1 cellular context compared by ENCODE assay signal in genomic region chr1:149888160-149888998, GRCh38.
A peak's percentile ranks its signal among the peaks of the same experiment; 100 is the strongest.
TF ChIP-seq lines count a peak whose summit lies in the region.

No MANE protein-coding gene starts in this region.

TF ChIP-seq in GM12878, 131 proteins besides CTCF, POLR2A, EP300 and RAD21 (continues in another document):
- no peak for TF ChIP-seq ZNF217 (IDR thresholded peaks at IDR 0.05)
- TF ChIP-seq ETV6 (conservative IDR thresholded peaks at IDR 0.05 in 1 of 2, IDR thresholded peaks at IDR 0.05 in 1 of 2; ENCODE audit: borderline replicate concordance in 1 of 2, low read depth in 1 of 2) = peak in 1 of 2 experiments; percentile 3; a peak in 1 of 4 replicates
- TF ChIP-seq SP1 (IDR thresholded peaks at IDR 0.05; ENCODE audit: low read depth, low read length) = peak; percentile 7
- no peak for TF ChIP-seq NR2F1 (conservative IDR thresholded peaks at IDR 0.05)
- TF ChIP-seq PRDM15 (CRISPR knock-in tag; IDR thresholded peaks at IDR 0.05) = no peak
- 0 out of 2 replicates have a peak, but pooled peaks have one; percentile 55 for TF ChIP-seq IRF4 (IDR thresholded peaks at IDR 0.05; ENCODE audit: low read depth, low read length)
- no peak for TF ChIP-seq NRF1 (conservative IDR thresholded peaks at IDR 0.05; ENCODE audit: low read depth, low read length)
- peak; percentile 69; the same call in 1 of the 2 replicates for TF ChIP-seq CBFB (IDR thresholded peaks at IDR 0.05; ENCODE audit: low read depth)
- TF ChIP-seq PAX8 (IDR thresholded peaks at IDR 0.05) = peak; percentile 80; the same call in 1 of the 2 replicates
- TF ChIP-seq ZNF622 (IDR thresholded peaks at IDR 0.05) = no peak
- no peak for TF ChIP-seq CUX1 (IDR thresholded peaks at IDR 0.05; ENCODE audit: insufficient replicate concordance, low read depth, low read length)
- TF ChIP-seq CHD2 (IDR thresholded peaks at IDR 0.05; ENCODE audit: borderline replicate concordance, low read depth, low read length) = peak; percentile 86
- TF ChIP-seq, protein P1, sequence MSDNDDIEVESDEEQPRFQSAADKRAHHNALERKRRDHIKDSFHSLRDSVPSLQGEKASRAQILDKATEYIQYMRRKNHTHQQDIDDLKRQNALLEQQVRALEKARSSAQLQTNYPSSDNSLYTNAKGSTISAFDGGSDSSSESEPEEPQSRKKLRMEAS (IDR thresholded peaks at IDR 0.05; ENCODE audit: low read depth, low read length) = no peak; the same call in 1 of the 2 replicates
- TF ChIP-seq BMI1 (IDR thresholded peaks at IDR 0.05; ENCODE audit: borderline replicate concordance) = no peak
- TF ChIP-seq, protein P2, sequence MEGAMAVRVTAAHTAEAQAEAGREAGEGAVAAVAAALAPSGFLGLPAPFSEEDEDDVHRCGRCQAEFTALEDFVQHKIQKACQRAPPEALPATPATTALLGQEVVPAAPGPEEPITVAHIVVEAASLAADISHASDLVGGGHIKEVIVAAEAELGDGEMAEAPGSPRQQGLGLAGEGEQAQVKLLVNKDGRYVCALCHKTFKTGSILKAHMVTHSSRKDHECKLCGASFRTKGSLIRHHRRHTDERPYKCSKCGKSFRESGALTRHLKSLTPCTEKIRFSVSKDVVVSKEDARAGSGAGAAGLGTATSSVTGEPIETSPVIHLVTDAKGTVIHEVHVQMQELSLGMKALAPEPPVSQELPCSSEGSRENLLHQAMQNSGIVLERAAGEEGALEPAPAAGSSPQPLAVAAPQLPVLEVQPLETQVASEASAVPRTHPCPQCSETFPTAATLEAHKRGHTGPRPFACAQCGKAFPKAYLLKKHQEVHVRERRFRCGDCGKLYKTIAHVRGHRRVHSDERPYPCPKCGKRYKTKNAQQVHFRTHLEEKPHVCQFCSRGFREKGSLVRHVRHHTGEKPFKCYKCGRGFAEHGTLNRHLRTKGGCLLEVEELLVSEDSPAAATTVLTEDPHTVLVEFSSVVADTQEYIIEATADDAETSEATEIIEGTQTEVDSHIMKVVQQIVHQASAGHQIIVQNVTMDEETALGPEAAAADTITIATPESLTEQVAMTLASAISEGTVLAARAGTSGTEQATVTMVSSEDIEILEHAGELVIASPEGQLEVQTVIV (IDR thresholded peaks at IDR 0.05; ENCODE audit: borderline replicate concordance, partially characterized antibody) = no peak
- peak; percentile 88 for TF ChIP-seq HDGF (IDR thresholded peaks at IDR 0.05)
- TF ChIP-seq ZBTB40 (IDR thresholded peaks at IDR 0.05; ENCODE audit: borderline replicate concordance) = no peak; the same call in 1 of the 2 replicates
- TF ChIP-seq, protein P3, sequence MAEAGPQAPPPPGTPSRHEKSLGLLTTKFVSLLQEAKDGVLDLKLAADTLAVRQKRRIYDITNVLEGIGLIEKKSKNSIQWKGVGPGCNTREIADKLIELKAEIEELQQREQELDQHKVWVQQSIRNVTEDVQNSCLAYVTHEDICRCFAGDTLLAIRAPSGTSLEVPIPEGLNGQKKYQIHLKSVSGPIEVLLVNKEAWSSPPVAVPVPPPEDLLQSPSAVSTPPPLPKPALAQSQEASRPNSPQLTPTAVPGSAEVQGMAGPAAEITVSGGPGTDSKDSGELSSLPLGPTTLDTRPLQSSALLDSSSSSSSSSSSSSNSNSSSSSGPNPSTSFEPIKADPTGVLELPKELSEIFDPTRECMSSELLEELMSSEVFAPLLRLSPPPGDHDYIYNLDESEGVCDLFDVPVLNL (IDR thresholded peaks at IDR 0.05; ENCODE audit: low read depth, low read length) = no peak
- peak in 1 of 2 experiments; percentile 50; a peak in 1 of 4 replicates for TF ChIP-seq SRF (IDR thresholded peaks at IDR 0.05; ENCODE audit: low read depth in 2 of 2, low read length in 2 of 2)
- TF ChIP-seq ATF7 (IDR thresholded peaks at IDR 0.05; ENCODE audit: low read depth) = peak; percentile 61; the same call in 1 of the 2 replicates
- no peak for TF ChIP-seq JUND (IDR thresholded peaks at IDR 0.05; ENCODE audit: low read depth, low read length)
- TF ChIP-seq MYB (IDR thresholded peaks at IDR 0.05; ENCODE audit: borderline replicate concordance, low read depth, low read length) = no peak
- no peak for TF ChIP-seq HDAC6 (IDR thresholded peaks at IDR 0.05; ENCODE audit: unreplicated experiment)
- no peak for TF ChIP-seq EGR1 (IDR thresholded peaks at IDR 0.05; ENCODE audit: borderline replicate concordance in 1 of 2, low read depth in 2 of 2, low read length in 2 of 2)
- TF ChIP-seq, protein P4, sequence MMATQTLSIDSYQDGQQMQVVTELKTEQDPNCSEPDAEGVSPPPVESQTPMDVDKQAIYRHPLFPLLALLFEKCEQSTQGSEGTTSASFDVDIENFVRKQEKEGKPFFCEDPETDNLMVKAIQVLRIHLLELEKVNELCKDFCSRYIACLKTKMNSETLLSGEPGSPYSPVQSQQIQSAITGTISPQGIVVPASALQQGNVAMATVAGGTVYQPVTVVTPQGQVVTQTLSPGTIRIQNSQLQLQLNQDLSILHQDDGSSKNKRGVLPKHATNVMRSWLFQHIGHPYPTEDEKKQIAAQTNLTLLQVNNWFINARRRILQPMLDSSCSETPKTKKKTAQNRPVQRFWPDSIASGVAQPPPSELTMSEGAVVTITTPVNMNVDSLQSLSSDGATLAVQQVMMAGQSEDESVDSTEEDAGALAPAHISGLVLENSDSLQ (IDR thresholded peaks at IDR 0.05) = peak; percentile 60
- no peak for TF ChIP-seq KDM1A (IDR thresholded peaks at IDR 0.05; ENCODE audit: borderline replicate concordance)
- TF ChIP-seq RBBP5 (conservative IDR thresholded peaks at IDR 0.05) = no peak
- TF ChIP-seq CBX3 (IDR thresholded peaks at IDR 0.05; ENCODE audit: borderline replicate concordance, low read depth) = no peak
- no peak for TF ChIP-seq NR2C1 (IDR thresholded peaks at IDR 0.05)
- TF ChIP-seq, protein P5, sequence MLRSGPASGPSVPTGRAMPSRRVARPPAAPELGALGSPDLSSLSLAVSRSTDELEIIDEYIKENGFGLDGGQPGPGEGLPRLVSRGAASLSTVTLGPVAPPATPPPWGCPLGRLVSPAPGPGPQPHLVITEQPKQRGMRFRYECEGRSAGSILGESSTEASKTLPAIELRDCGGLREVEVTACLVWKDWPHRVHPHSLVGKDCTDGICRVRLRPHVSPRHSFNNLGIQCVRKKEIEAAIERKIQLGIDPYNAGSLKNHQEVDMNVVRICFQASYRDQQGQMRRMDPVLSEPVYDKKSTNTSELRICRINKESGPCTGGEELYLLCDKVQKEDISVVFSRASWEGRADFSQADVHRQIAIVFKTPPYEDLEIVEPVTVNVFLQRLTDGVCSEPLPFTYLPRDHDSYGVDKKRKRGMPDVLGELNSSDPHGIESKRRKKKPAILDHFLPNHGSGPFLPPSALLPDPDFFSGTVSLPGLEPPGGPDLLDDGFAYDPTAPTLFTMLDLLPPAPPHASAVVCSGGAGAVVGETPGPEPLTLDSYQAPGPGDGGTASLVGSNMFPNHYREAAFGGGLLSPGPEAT (IDR thresholded peaks at IDR 0.05; ENCODE audit: low read depth) = peak; percentile 50; the same call in 1 of the 2 replicates
- TF ChIP-seq CEBPB (IDR thresholded peaks at IDR 0.05; ENCODE audit: borderline replicate concordance in 1 of 2, low read depth in 2 of 2, low read length in 2 of 2) = 0 out of 4 replicates have a peak, but pooled peaks of 1 of the 2 experiments have one; percentile 35
- TF ChIP-seq CHD1 (IDR thresholded peaks at IDR 0.05; ENCODE audit: low read depth, low read length) = peak; percentile 89
- TF ChIP-seq, protein P6, sequence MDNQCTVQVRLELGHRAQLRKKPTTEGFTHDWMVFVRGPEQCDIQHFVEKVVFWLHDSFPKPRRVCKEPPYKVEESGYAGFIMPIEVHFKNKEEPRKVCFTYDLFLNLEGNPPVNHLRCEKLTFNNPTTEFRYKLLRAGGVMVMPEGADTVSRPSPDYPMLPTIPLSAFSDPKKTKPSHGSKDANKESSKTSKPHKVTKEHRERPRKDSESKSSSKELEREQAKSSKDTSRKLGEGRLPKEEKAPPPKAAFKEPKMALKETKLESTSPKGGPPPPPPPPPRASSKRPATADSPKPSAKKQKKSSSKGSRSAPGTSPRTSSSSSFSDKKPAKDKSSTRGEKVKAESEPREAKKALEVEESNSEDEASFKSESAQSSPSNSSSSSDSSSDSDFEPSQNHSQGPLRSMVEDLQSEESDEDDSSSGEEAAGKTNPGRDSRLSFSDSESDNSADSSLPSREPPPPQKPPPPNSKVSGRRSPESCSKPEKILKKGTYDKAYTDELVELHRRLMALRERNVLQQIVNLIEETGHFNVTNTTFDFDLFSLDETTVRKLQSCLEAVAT (IDR thresholded peaks at IDR 0.05) = peak; percentile 67; the same call in 1 of the 2 replicates
- TF ChIP-seq FOXM1 (IDR thresholded peaks at IDR 0.05; ENCODE audit: low read depth, low read length) = peak; percentile 70
- peak; percentile 48 for TF ChIP-seq KLF5 (IDR thresholded peaks at IDR 0.05; ENCODE audit: partially characterized antibody)
- TF ChIP-seq IKZF1 (conservative IDR thresholded peaks at IDR 0.05) = peak; percentile 25
- no peak for TF ChIP-seq WRNIP1 (IDR thresholded peaks at IDR 0.05; ENCODE audit: borderline replicate concordance, low read depth, low read length)
- no peak for TF ChIP-seq LARP7 (IDR thresholded peaks at IDR 0.05)
